In the genomic region with DNA sequence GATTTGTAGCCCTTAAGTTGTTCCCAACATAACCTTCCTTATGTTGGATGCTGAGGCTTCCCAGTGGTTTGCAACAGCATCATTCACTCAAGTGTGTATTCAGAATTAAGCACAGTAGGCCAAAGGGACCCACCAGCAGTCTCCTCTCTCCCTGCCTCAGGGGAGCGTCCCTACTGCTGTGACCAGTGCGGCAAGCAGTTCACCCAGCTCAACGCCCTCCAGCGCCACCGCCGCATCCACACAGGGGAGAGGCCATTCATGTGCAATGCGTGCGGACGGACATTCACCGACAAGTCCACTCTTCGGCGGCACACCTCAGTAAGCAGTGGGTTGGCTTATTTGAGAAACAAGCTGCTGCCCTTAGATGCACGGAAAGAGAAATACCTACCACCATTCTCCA, we compare ENCODE assay signal across 20 cellular contexts. TPM values are rescaled to one million over a fixed set of nuclear protein-coding genes. Genes with fewer than 3 reads are reported as not detected.
DNase-seq lines count a peak whose midpoint lies in the region; ATAC-seq, FAIRE-seq and TF ChIP-seq lines count a peak whose summit lies in the region.
"Had no signal": no experiment of that assay in that cellular context is flagged by ENCODE, and none has a peak within 500 bp of the region (broad histone marks: within the 10 kb centered on the region; RNA-seq: fewer than 3 reads in every experiment).

No MANE protein-coding gene starts in this region.

- in situ Hi-C loops in HepG2 (cut with HindIII; ENCODE audit: extremely low pct_ligation_motif_present, low pct_unique_long_range_greater_than_20kb), result no loop called here

- DNase-seq in HepG2 (ENCODE audit: low spot score), result no peak
- no peak for DNase-seq in right lobe of liver
- no peak for DNase-seq in effector memory CD8-positive, alpha-beta T cell
- no peak for DNase-seq in omental fat pad (ENCODE audit: low spot score)
- no peak for DNase-seq in Karpas-422
- no peak for DNase-seq in stimulated activated CD8-positive, alpha-beta memory T cell treated with anti-CD3 and anti-CD28 coated beads, Interleukin-4, amount 100 ng/mL, for 48 hours
- DNase-seq in stimulated activated naive CD4-positive, alpha-beta T cell treated with Interleukin-2 at 50 U/mL for 16 hours (lab: John Stamatoyannopoulos, UW), result no peak
- DNase-seq: KG1, NCI-H1105 treated with DMSO at 0.1 percent for 48 hours, NCI-H2029 treated with DMSO at 0.1 percent for 48 hours, NCI-H226, NCI-H510A treated with DMSO at 0.1 percent for 48 hours, NCI-H748 treated with DMSO at 0.1 percent for 48 hours, SIG-M5, SK-N-SH had no signal

- no peaks in the 10 kb centered on the region for H3K27me3 ChIP-seq in HepG2 (ENCODE audit: control insufficient read depth in 1 of 2, insufficient read depth in 2 of 2, low read length in 2 of 2)
- H3K27me3 ChIP-seq in right lobe of liver, result no peaks in the 10 kb centered on the region
- no peaks in the 10 kb centered on the region for H3K27me3 ChIP-seq in Karpas-422 (ENCODE audit: low read length)

- H2AFZ ChIP-seq in HepG2 (ENCODE audit: low read length) (no peak overlapping the region), Karpas-422 (ENCODE audit: low read length) (no peak overlapping the region)

- no peak overlapping the region for H3K4me3 ChIP-seq in HepG2 (replicated peaks in 1 of 3; ENCODE audit: insufficient read depth in 1 of 3, low read depth in 2 of 3, low read length in 3 of 3)
- H3K4me3 ChIP-seq in right lobe of liver, result no peak overlapping the region
- no peak overlapping the region for H3K4me3 ChIP-seq in Karpas-422 (ENCODE audit: low read length)
- H3K4me3 ChIP-seq: HAP-1 had no signal

- no TSS peak for BruUV-seq in HepG2 (replicated peaks; lab: Mats Ljungman, UMichigan)

- no peak for TF ChIP-seq RAD21 in HepG2 (CRISPR knock-in tag; IDR thresholded peaks at IDR 0.05)

- H4K20me1 ChIP-seq in HepG2 (ENCODE audit: insufficient read depth, low read length) (0 out of 2 replicates have a peak, but pooled peaks cover 4% of the 10 kb centered on the region), Karpas-422 (ENCODE audit: insufficient read depth, low read depth, low read length) (peaks cover 11% of the 10 kb centered on the region; the same call in 1 of the 2 replicates)

- peaks cover 71% of the 10 kb centered on the region for H3K36me3 Mint-ChIP-seq in effector memory CD8-positive, alpha-beta T cell (ENCODE audit: insufficient read depth)

- TF ChIP-seq EP300 in HepG2 (IDR thresholded peaks at IDR 0.05; ENCODE audit: low read depth in 2 of 2, low read length in 2 of 2) (no peak), HepG2 (CRISPR knock-in tag; IDR thresholded peaks at IDR 0.05; ENCODE audit: borderline replicate concordance) (no peak)

- H3K79me2 ChIP-seq in HepG2 (ENCODE audit: insufficient read depth, low read length) (peaks cover 38% of the 10 kb centered on the region), Karpas-422 (ENCODE audit: low read length) (peaks cover 78% of the 10 kb centered on the region)

- H3K9me3 Mint-ChIP-seq in effector memory CD8-positive, alpha-beta T cell, result no peaks in the 10 kb centered on the region

- intact Hi-C loops in HepG2 (cut with micrococcal nuclease; ENCODE audit: unreplicated experiment) (no loop called here), right lobe of liver (cut with DNase I) (no loop called here)

- TF ChIP-seq POLR2A in HepG2 (IDR thresholded peaks at IDR 0.05; ENCODE audit: insufficient read depth in 1 of 2, low read depth in 2 of 2, low read length in 2 of 2) (peak in 1 of 2 experiments; percentile 23; a peak in 2 of 4 replicates), right lobe of liver (IDR thresholded peaks at IDR 0.05) (no peak)

- no peak overlapping the region for H3K9ac ChIP-seq in HepG2 (ENCODE audit: insufficient read depth, low read depth, low read length)
- no peak overlapping the region for H3K9ac ChIP-seq in Karpas-422 (ENCODE audit: low read length)
- H3K9ac ChIP-seq: SK-N-SH had no signal

- H3K27ac ChIP-seq in HepG2 (ENCODE audit: extremely low read length, insufficient read depth, low read length), result no peak overlapping the region
- H3K27ac ChIP-seq in right lobe of liver, result no peak overlapping the region
- H3K27ac ChIP-seq in Karpas-422 (ENCODE audit: low read length), result no peak overlapping the region
- H3K27ac ChIP-seq: HL-60, RWPE1 had no signal

- no peak for ATAC-seq in HepG2
- no peak for ATAC-seq in right lobe of liver
- ATAC-seq in effector memory CD8-positive, alpha-beta T cell (replicated peaks), result no peak
- peak; percentile 3 for ATAC-seq in omental fat pad (ENCODE audit: low FRiP score)

- over 99% methylated on average over 13 of the region's 13 CpGs for WGBS in HepG2 (ENCODE audit: low lambda C conversion rate)
- 100% methylated on average over 13 of the region's 13 CpGs for WGBS in right lobe of liver (ENCODE audit: insufficient coverage, low coverage, low lambda C conversion rate, missing lambda C conversion rate)

- POLR2A ChIA-PET in HepG2 (lab: Yijun Ruan, JAX), result interaction anchor here (1.4 kb wide), 1 partner anchor 19 kb away, joined by 3 read pairs; a partner anchor contains a TSS

- TF ChIP-seq CTCF in HepG2 (CRISPR knock-in tag; IDR thresholded peaks at IDR 0.05) (no peak), right lobe of liver (IDR thresholded peaks at IDR 0.05) (no peak), omental fat pad (IDR thresholded peaks at IDR 0.05) (no peak)

- no peak for FAIRE-seq in HepG2 (lab: Jason Lieb, UNC)
- FAIRE-seq: D721Med had no signal

- no peaks in the 10 kb centered on the region for H3K27me3 Mint-ChIP-seq in effector memory CD8-positive, alpha-beta T cell

- CTCF ChIA-PET in HepG2 (lab: Yijun Ruan, JAX; ENCODE audit: low intra/inter-chr PET ratio, low total read pairs), result no interaction called here

- H3K9me2 ChIP-seq in Karpas-422 (replicated peaks; ENCODE audit: insufficient read depth, low read length), result no peaks in the 10 kb centered on the region
- H3K9me2 ChIP-seq: SK-N-SH had no signal

- H3K4me2 ChIP-seq in HepG2 (ENCODE audit: low read depth, low read length) (no peak overlapping the region), Karpas-422 (ENCODE audit: low read depth, low read length, poor library complexity, severe bottlenecking) (no peak overlapping the region)
- H3K4me2 ChIP-seq: SK-N-SH had no signal

- no peak overlapping the region for H3K4me3 Mint-ChIP-seq in effector memory CD8-positive, alpha-beta T cell
- H3K4me3 Mint-ChIP-seq: CD14-positive monocyte had no signal

- H3K9me3 ChIP-seq in HepG2 (ENCODE audit: low read length) (no peaks in the 10 kb centered on the region), right lobe of liver (no peaks in the 10 kb centered on the region), Karpas-422 (ENCODE audit: low read length) (no peaks in the 10 kb centered on the region)
- H3K9me3 ChIP-seq: HAP-1, SK-N-SH had no signal

- peak overlapping the region; percentile 6 to 44 for H3K27ac Mint-ChIP-seq in effector memory CD8-positive, alpha-beta T cell

- H3K4me1 Mint-ChIP-seq in effector memory CD8-positive, alpha-beta T cell (ENCODE audit: low read depth in 2 of 2), result peaks cover 17 to 20% of the 10 kb centered on the region in 2 donors

- H3K4me1 ChIP-seq in HepG2 (ENCODE audit: insufficient read depth, low read length) (peaks cover 34% of the 10 kb centered on the region), right lobe of liver (peaks cover 0 to 28% (median 4%) of the 10 kb centered on the region in 4 donors), Karpas-422 (ENCODE audit: low read length) (peaks cover 26% of the 10 kb centered on the region)

- H3K36me3 ChIP-seq in HepG2 (replicated peaks in 1 of 2; ENCODE audit: control insufficient read depth in 1 of 2, insufficient read depth in 2 of 2, low read length in 2 of 2) (peaks cover 42 to 76% of the 10 kb centered on the region in 2 experiments), right lobe of liver (peaks cover 0 to 60% (median 19%) of the 10 kb centered on the region in 4 donors), Karpas-422 (ENCODE audit: insufficient read depth, low read length) (peaks cover 78% of the 10 kb centered on the region)

RNA-seq across cellular contexts. Expression of a gene that starts 7.4 kb away (rescaled TPM):
- total RNA-seq in HepG2 (2016; rRNA removed; fragmentation: Illumina TruSeq; extraction: Trizol) (26.0 and 26.4 TPM in 2 replicates), right lobe of liver (1 to 10 TPM; 3.5 to 9.6 (median 6.1) TPM), omental fat pad (10 to 100 TPM; 12.7 to 29.0 (median 18.8) TPM)
- 1.9 and 2.6 TPM in 2 replicates for total RNA-seq in HepG2 (2016; cell fraction: cytosol; rRNA removed; fragmentation: Illumina TruSeq; extraction: Trizol; ENCODE audit: low read depth)
- 22.9 and 24.5 TPM in 2 replicates for total RNA-seq in HepG2 (2016; cell fraction: insoluble cytoplasmic fraction; rRNA removed; fragmentation: Illumina TruSeq; extraction: Trizol)
- total RNA-seq in HepG2 (2016; cell fraction: membrane; rRNA removed; fragmentation: Illumina TruSeq; extraction: Trizol), result 8.6 and 9.9 TPM in 2 replicates
- 19.0 and 22.5 TPM in 2 replicates for total RNA-seq in HepG2 (2016; cell fraction: nucleus; rRNA removed; fragmentation: Illumina TruSeq; extraction: Trizol)
- polyA plus RNA-seq in HepG2 (2011; rRNA removed), result 16.9 and 21.9 TPM in 2 replicates
- polyA plus RNA-seq in HepG2 (2011; cell fraction: cytosol; rRNA removed), result 9.4 and 15.6 TPM in 2 replicates
- 66.6 and 67.6 TPM in 2 replicates for polyA plus RNA-seq in HepG2 (2011; cell fraction: nucleus; rRNA removed)
- polyA plus RNA-seq in HepG2 (2012), result 9.0 and 9.7 TPM in 2 replicates
- polyA plus RNA-seq in HepG2 (2016; cell fraction: cytosol; fragmentation: Illumina TruSeq; extraction: Trizol; ENCODE audit: low read depth), result 0.93 and 1.7 TPM in 2 replicates
- polyA plus RNA-seq in HepG2 (2016; cell fraction: insoluble cytoplasmic fraction; fragmentation: Illumina TruSeq; extraction: Trizol; ENCODE audit: low read depth), result 14.6 and 15.6 TPM in 2 replicates
- polyA plus RNA-seq in HepG2 (2016; cell fraction: membrane; fragmentation: Illumina TruSeq; extraction: Trizol; ENCODE audit: low read depth), result 3.4 and 4.4 TPM in 2 replicates
- polyA plus RNA-seq in HepG2 (2016; cell fraction: nucleus; fragmentation: Illumina TruSeq; extraction: Trizol; ENCODE audit: insufficient read depth, low read depth), result 27.5 and 33.7 TPM in 2 replicates
- polyA minus RNA-seq in HepG2 (2011; rRNA and poly(A)+ RNA removed; ENCODE audit: low replicate concordance), result 48.6 and 69.0 TPM in 2 replicates
- polyA minus RNA-seq in HepG2 (2011; cell fraction: cytosol; rRNA and poly(A)+ RNA removed), result 17.5 and 22.3 TPM in 2 replicates
- 37.7 and 38.0 TPM in 2 replicates for polyA minus RNA-seq in HepG2 (2011; cell fraction: nucleus; rRNA and poly(A)+ RNA removed)
- 13.9 and 41.4 TPM in 2 replicates for total RNA-seq in Karpas-422 (2014; rRNA removed; shearing (Covaris generic); ENCODE audit: low replicate concordance)

RNA-seq across cellular contexts. Expression of a gene that starts 18.8 kb away (rescaled TPM):
- total RNA-seq in HepG2 (2016; rRNA removed; fragmentation: Illumina TruSeq; extraction: Trizol) (65.9 and 69.7 TPM in 2 replicates), right lobe of liver (10 to 100 TPM in 2 of 6 experiments, 1 to 10 TPM in 4; 3.8 to 11.2 (median 6.1) TPM), omental fat pad (10 to 100 TPM; 17.5 to 95.0 (median 33.3) TPM)
- 33.9 and 44.3 TPM in 2 replicates for total RNA-seq in HepG2 (2016; cell fraction: cytosol; rRNA removed; fragmentation: Illumina TruSeq; extraction: Trizol; ENCODE audit: low read depth)
- 66.3 and 67.2 TPM in 2 replicates for total RNA-seq in HepG2 (2016; cell fraction: insoluble cytoplasmic fraction; rRNA removed; fragmentation: Illumina TruSeq; extraction: Trizol)
- 44.7 and 63.8 TPM in 2 replicates for total RNA-seq in HepG2 (2016; cell fraction: membrane; rRNA removed; fragmentation: Illumina TruSeq; extraction: Trizol)
- total RNA-seq in HepG2 (2016; cell fraction: nucleus; rRNA removed; fragmentation: Illumina TruSeq; extraction: Trizol), result 24.4 and 28.0 TPM in 2 replicates
- polyA plus RNA-seq in HepG2 (2011; rRNA removed), result 35.6 and 40.8 TPM in 2 replicates
- 43.8 and 47.5 TPM in 2 replicates for polyA plus RNA-seq in HepG2 (2011; cell fraction: cytosol; rRNA removed)
- 14.7 and 15.8 TPM in 2 replicates for polyA plus RNA-seq in HepG2 (2011; cell fraction: nucleus; rRNA removed)
- 26.7 and 32.9 TPM in 2 replicates for polyA plus RNA-seq in HepG2 (2012)
- polyA plus RNA-seq in HepG2 (2016; cell fraction: cytosol; fragmentation: Illumina TruSeq; extraction: Trizol; ENCODE audit: low read depth), result 18.8 and 30.9 TPM in 2 replicates
- polyA plus RNA-seq in HepG2 (2016; cell fraction: insoluble cytoplasmic fraction; fragmentation: Illumina TruSeq; extraction: Trizol; ENCODE audit: low read depth), result 62.5 and 64.4 TPM in 2 replicates
- 26.0 and 39.0 TPM in 2 replicates for polyA plus RNA-seq in HepG2 (2016; cell fraction: membrane; fragmentation: Illumina TruSeq; extraction: Trizol; ENCODE audit: low read depth)
- 41.7 and 47.7 TPM in 2 replicates for polyA plus RNA-seq in HepG2 (2016; cell fraction: nucleus; fragmentation: Illumina TruSeq; extraction: Trizol; ENCODE audit: insufficient read depth, low read depth)
- 25.3 and 27.2 TPM in 2 replicates for polyA minus RNA-seq in HepG2 (2011; rRNA and poly(A)+ RNA removed; ENCODE audit: low replicate concordance)
- 11.5 and 13.4 TPM in 2 replicates for polyA minus RNA-seq in HepG2 (2011; cell fraction: cytosol; rRNA and poly(A)+ RNA removed)
- 8.2 and 10.1 TPM in 2 replicates for polyA minus RNA-seq in HepG2 (2011; cell fraction: nucleus; rRNA and poly(A)+ RNA removed)
- 36.9 and 51.1 TPM in 2 replicates for total RNA-seq in Karpas-422 (2014; rRNA removed; shearing (Covaris generic); ENCODE audit: low replicate concordance)

RNA-seq across cellular contexts. Expression of a gene that starts 51.9 kb away (rescaled TPM):
- total RNA-seq in HepG2 (2016; rRNA removed; fragmentation: Illumina TruSeq; extraction: Trizol) (9.5 and 15.2 TPM in 2 replicates), right lobe of liver (1 to 10 TPM; 3.2 to 5.8 (median 4.9) TPM), omental fat pad (10 to 100 TPM in 3 of 4 donors, 1 to 10 TPM in 1; 7.0 to 14.8 (median 13.1) TPM)
- 5.7 and 8.3 TPM in 2 replicates for total RNA-seq in HepG2 (2016; cell fraction: cytosol; rRNA removed; fragmentation: Illumina TruSeq; extraction: Trizol; ENCODE audit: low read depth)
- total RNA-seq in HepG2 (2016; cell fraction: insoluble cytoplasmic fraction; rRNA removed; fragmentation: Illumina TruSeq; extraction: Trizol), result 9.4 and 13.7 TPM in 2 replicates
- 5.0 and 5.2 TPM in 2 replicates for total RNA-seq in HepG2 (2016; cell fraction: membrane; rRNA removed; fragmentation: Illumina TruSeq; extraction: Trizol)
- total RNA-seq in HepG2 (2016; cell fraction: nucleus; rRNA removed; fragmentation: Illumina TruSeq; extraction: Trizol), result 31.9 and 36.9 TPM in 2 replicates
- polyA plus RNA-seq in HepG2 (2011; rRNA removed), result 16.1 and 16.3 TPM in 2 replicates
- 3.3 and 5.9 TPM in 2 replicates for polyA plus RNA-seq in HepG2 (2011; cell fraction: cytosol; rRNA removed)
- 32.8 and 44.6 TPM in 2 replicates for polyA plus RNA-seq in HepG2 (2011; cell fraction: nucleus; rRNA removed)
- 17.1 and 18.6 TPM in 2 replicates for polyA plus RNA-seq in HepG2 (2012)
- 0.59 and 0.69 TPM in 2 replicates for polyA plus RNA-seq in HepG2 (2016; cell fraction: cytosol; fragmentation: Illumina TruSeq; extraction: Trizol; ENCODE audit: low read depth)
- polyA plus RNA-seq in HepG2 (2016; cell fraction: insoluble cytoplasmic fraction; fragmentation: Illumina TruSeq; extraction: Trizol; ENCODE audit: low read depth), result 9.7 and 10.6 TPM in 2 replicates
- polyA plus RNA-seq in HepG2 (2016; cell fraction: membrane; fragmentation: Illumina TruSeq; extraction: Trizol; ENCODE audit: low read depth), result 2.0 and 2.7 TPM in 2 replicates
- 41.0 and 41.3 TPM in 2 replicates for polyA plus RNA-seq in HepG2 (2016; cell fraction: nucleus; fragmentation: Illumina TruSeq; extraction: Trizol; ENCODE audit: insufficient read depth, low read depth)
- 6.7 and 8.6 TPM in 2 replicates for polyA minus RNA-seq in HepG2 (2011; rRNA and poly(A)+ RNA removed; ENCODE audit: low replicate concordance)
- polyA minus RNA-seq in HepG2 (2011; cell fraction: cytosol; rRNA and poly(A)+ RNA removed), result 2.5 and 5.2 TPM in 2 replicates
- 82.9 and 91.0 TPM in 2 replicates for polyA minus RNA-seq in HepG2 (2011; cell fraction: nucleus; rRNA and poly(A)+ RNA removed)
- total RNA-seq in Karpas-422 (2014; rRNA removed; shearing (Covaris generic); ENCODE audit: low replicate concordance), result 32.6 and 35.1 TPM in 2 replicates
